ENCODE assay signal across 7 cellular contexts in the genomic region with DNA sequence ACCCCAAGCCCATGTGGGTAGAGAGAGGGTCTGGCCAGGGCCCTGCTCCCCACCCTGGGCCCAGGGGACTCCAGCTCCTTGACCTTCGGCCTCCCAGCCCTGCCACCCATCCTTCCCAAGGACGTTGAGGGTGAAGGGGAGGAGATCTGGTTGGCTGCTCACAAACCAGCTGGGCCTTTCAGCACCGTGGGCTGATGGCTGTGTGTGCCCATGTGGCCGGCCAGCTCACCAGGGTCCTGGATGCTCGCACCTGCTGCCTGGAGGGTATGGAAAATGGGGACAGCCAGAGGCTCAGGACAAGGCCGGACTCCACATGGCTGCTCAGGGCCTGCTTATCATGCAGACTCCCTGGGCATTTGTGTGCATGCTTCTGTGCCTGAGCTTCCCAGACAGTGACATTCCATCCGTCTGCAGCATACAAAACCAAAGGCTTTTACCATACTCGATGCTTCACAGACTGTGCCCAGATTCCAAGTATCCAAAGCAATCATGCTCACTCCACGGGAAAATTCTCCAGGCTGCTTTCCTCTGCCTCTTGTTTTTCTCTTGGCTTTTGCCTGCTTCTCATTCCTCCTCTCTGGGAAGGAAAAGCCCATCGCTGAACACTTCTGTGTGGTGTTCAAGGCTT.
A peak's percentile ranks its signal among the peaks of the same experiment; 100 is the strongest.
DNase-seq lines count a peak whose midpoint lies in the region; ATAC-seq and TF ChIP-seq lines count a peak whose summit lies in the region.
"Not testable (repeated sequence)": the region's sequence is repeated elsewhere in the genome, so short reads cannot be mapped to it uniquely, and the experiment has no call there.

No MANE protein-coding gene starts in this region.

- H3K27ac Mint-ChIP-seq in nephron = peak overlapping the region in 2 of 3 experiments; percentile 35 to 79

- not testable (repeated sequence) for H3K4me3 ChIP-seq in SK-N-SH (ENCODE audit: low read depth in 2 of 2, low read length in 1 of 2); sigmoid colon; upper lobe of right lung

- intact Hi-C loops in sigmoid colon (cut with DNase I); upper lobe of right lung (cut with DNase I): not testable (repeated sequence)

- TF ChIP-seq EP300 in SK-N-SH (IDR thresholded peaks at IDR 0.05; ENCODE audit: borderline replicate concordance in 1 of 2, low read depth in 1 of 2, low read length in 1 of 2); sigmoid colon (IDR thresholded peaks at IDR 0.05): not testable (repeated sequence)

- not testable (repeated sequence) for H3K4me3 Mint-ChIP-seq in nephron

- H3K36me3 Mint-ChIP-seq in nephron (ENCODE audit: low read depth) = not testable (repeated sequence)

- H3K9me3 Mint-ChIP-seq in nephron = not testable (repeated sequence)

- peaks cover 30% of the 10 kb centered on the region for H3K27me3 Mint-ChIP-seq in nephron (ENCODE audit: low read depth)

- DNase-seq in EH (ENCODE audit: low read depth) (peak; percentile 77), SK-N-SH (peak; percentile 24), astrocyte of the hippocampus (ENCODE audit: low read depth, low spot score) (peak; percentile 63), islet precursor cell (peak; percentile 83), sigmoid colon (peak; percentile 44), upper lobe of right lung (peak; percentile 53)

- H3K4me1 ChIP-seq in SK-N-SH (ENCODE audit: control insufficient read depth in 1 of 2, insufficient read depth in 2 of 2, low read depth in 1 of 2, low read length in 1 of 2) = peaks cover 0 to 37% of the 10 kb centered on the region in 2 experiments; a peak in 3 of 4 replicates
- H3K4me1 ChIP-seq in sigmoid colon = peaks cover 0 to 19% (median 17%) of the 10 kb centered on the region in 4 donors
- not testable (repeated sequence) for H3K4me1 ChIP-seq in upper lobe of right lung

- not testable (repeated sequence) for H3K9ac ChIP-seq in SK-N-SH

- not testable (repeated sequence) for TF ChIP-seq CTCF in SK-N-SH (IDR thresholded peaks at IDR 0.05); nephron (IDR thresholded peaks at IDR 0.05; ENCODE audit: unreplicated experiment in 3 of 3); sigmoid colon (IDR thresholded peaks at IDR 0.05); upper lobe of right lung (IDR thresholded peaks at IDR 0.05)

- not testable (repeated sequence) for H4K20me1 ChIP-seq in SK-N-SH (ENCODE audit: insufficient read depth)

- not testable (repeated sequence) for H2AFZ ChIP-seq in SK-N-SH (ENCODE audit: low read depth)

- not testable (repeated sequence) for H3K4me2 ChIP-seq in SK-N-SH

- H3K36me3 ChIP-seq in SK-N-SH (replicated peaks in 1 of 2; ENCODE audit: control insufficient read depth in 1 of 2, insufficient read depth in 2 of 2, low read length in 1 of 2); sigmoid colon; upper lobe of right lung: not testable (repeated sequence)

- not testable (repeated sequence) for H3K27me3 ChIP-seq in SK-N-SH (ENCODE audit: insufficient read depth); sigmoid colon; upper lobe of right lung

- H3K4me1 Mint-ChIP-seq in nephron = peaks cover 42% of the 10 kb centered on the region

- TF ChIP-seq POLR2A in sigmoid colon (IDR thresholded peaks at IDR 0.05) = not testable (repeated sequence)

- H3K9me3 ChIP-seq in SK-N-SH, sigmoid colon, upper lobe of right lung: not testable (repeated sequence)

- ATAC-seq in upper lobe of right lung = not testable (repeated sequence)

- POLR2A ChIA-PET in SK-N-SH (lab: Yijun Ruan, JAX) = not testable (repeated sequence)

- TF ChIP-seq RAD21 in SK-N-SH (IDR thresholded peaks at IDR 0.05; ENCODE audit: low read length) = not testable (repeated sequence)

- not testable (repeated sequence) for H3K9me2 ChIP-seq in SK-N-SH

- H3K27ac ChIP-seq in SK-N-SH (ENCODE audit: low read depth in 2 of 2, low read length in 1 of 2) (peak overlapping the region; percentile 62 to 65), sigmoid colon (peak overlapping the region in 1 of 4 donors; percentile 61)
- H3K27ac ChIP-seq in upper lobe of right lung = not testable (repeated sequence)

- H3F3A ChIP-seq in SK-N-SH (replicated peaks; ENCODE audit: insufficient read depth) = not testable (repeated sequence)

- 65% methylated on average over 9 of the region's 10 CpGs for WGBS in SK-N-SH (ENCODE audit: low lambda C conversion rate)
- WGBS in sigmoid colon, 2 donors = 79 to 80% methylated on average over 10 of the region's 10 CpGs

- CTCF ChIA-PET in SK-N-SH (lab: Yijun Ruan, JAX) = not testable (repeated sequence)

- not testable (repeated sequence) for H3K79me2 ChIP-seq in SK-N-SH (ENCODE audit: insufficient read depth)

Comparison
In these comparisons a context has a peak if more than half of its experiments do, and no peak if none do; other contexts are left out.
1. DNase-seq: peak in every context shown above with its lines; median percentile 83 in islet precursor cell; 77 in EH; 63 in astrocyte of the hippocampus; 53 in upper lobe of right lung; 44 in sigmoid colon; 24 in SK-N-SH.